ENCODE assay signal across 9 cellular contexts in the genomic region with DNA sequence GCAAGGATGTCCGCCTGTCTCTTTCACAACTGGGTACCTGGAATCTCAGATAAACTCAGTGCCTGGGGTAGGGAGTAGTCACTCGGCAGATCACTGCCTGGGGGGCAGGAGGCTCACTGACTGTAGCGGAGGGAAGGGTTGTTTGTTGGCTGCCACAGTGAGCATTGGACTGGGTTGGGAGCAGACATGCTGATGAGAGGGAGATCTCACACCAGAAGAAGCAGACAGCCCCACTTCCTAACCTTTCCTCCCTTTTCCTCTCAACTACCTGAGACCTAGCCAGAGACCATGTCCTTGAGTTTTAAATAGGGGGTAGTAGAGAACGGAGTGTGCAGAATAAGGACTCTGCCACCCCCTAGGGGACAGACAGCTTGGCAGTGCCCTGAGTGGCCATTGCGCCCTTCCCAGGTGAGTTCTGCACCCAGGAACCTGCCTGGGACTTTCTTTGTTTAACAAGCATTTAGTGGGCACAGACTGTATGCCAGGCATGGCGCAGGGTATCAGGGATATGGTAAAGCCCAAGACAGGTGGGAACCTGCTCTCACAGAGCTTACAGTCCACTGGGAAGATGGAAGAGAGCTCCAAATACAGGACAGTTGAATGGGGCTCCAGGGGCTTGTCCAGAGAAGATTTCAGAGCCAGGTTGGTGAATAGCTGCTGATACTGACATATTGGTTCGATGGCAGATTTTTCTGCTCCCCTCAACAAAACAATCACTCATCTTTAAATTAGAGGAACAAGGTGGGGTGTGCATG.
DNase-seq lines count a peak whose midpoint lies in the region; ATAC-seq and TF ChIP-seq lines count a peak whose summit lies in the region.
"Had no signal": no experiment of that assay in that cellular context is flagged by ENCODE, and none has a peak within 500 bp of the region (broad histone marks: within the 10 kb centered on the region; RNA-seq: fewer than 3 reads in every experiment).

No MANE protein-coding gene starts in this region.

- TF ChIP-seq CTCF in brain (conservative IDR thresholded peaks at IDR 0.05): peak; percentile 49 to 67
- peak; percentile 44 for TF ChIP-seq CTCF in thoracic aorta (IDR thresholded peaks at IDR 0.05)

- ATAC-seq in left lobe of liver (peak; percentile 53), thoracic aorta (ENCODE audit: insufficient number of reproducible peaks, low FRiP score, low read depth) (no peak), GM21825 (IDR thresholded peaks at IDR 0.05; ENCODE audit: unreplicated experiment) (no peak), HG03432 (IDR thresholded peaks at IDR 0.05; ENCODE audit: unreplicated experiment) (no peak)

- H3K9me3 ChIP-seq in thoracic aorta: no peaks in the 10 kb centered on the region
- H3K9me3 ChIP-seq: SJSA1 had no signal

- H3K27me3 ChIP-seq in thoracic aorta (replicated peaks; ENCODE audit: insufficient read depth): no peaks in the 10 kb centered on the region
- H3K27me3 ChIP-seq: SJSA1 had no signal

- H3K27ac Mint-ChIP-seq in brain: peak overlapping the region; percentile 29 to 90 (median 43)

- H3K4me1 Mint-ChIP-seq in brain: peaks cover 71% of the 10 kb centered on the region

- H3K36me3 Mint-ChIP-seq in brain: no peaks in the 10 kb centered on the region

- peaks cover 1% of the 10 kb centered on the region for H3K27me3 Mint-ChIP-seq in brain

- H3K27ac ChIP-seq in thoracic aorta: peak overlapping the region; percentile 95 to 96
- H3K27ac ChIP-seq: SJSA1 had no signal

- H3K4me1 ChIP-seq in thoracic aorta (ENCODE audit: control insufficient read depth in 1 of 2, low read depth in 2 of 2): peaks cover 87 to 92% of the 10 kb centered on the region in 2 donors
- H3K4me1 ChIP-seq: SJSA1 had no signal

- peak overlapping the region; percentile 60 for H3K4me3 ChIP-seq in thoracic aorta
- H3K4me3 ChIP-seq: SJSA1 had no signal

- DNase-seq in DMS79 treated with DMSO at 0.1 percent for 48 hours (lab: John Stamatoyannopoulos, UW) (peak; percentile 53), NCI-H1417 treated with DMSO at 0.1 percent for 48 hours (lab: John Stamatoyannopoulos, UW) (peak; percentile 39), left lobe of liver (ENCODE audit: low spot score) (peak; percentile 65), thoracic aorta (ENCODE audit: low spot score) (no peak)
- no peak for DNase-seq in activated effector memory CD4-positive, alpha-beta T cell treated with Interleukin-2 at 50 U/mL for 16 hours

- H3K4me3 Mint-ChIP-seq in brain: no peak overlapping the region

- peaks cover 0 to 4% (median 3%) of the 10 kb centered on the region in 5 experiments for H3K9me3 Mint-ChIP-seq in brain

- peaks cover 25% of the 10 kb centered on the region for H3K36me3 ChIP-seq in thoracic aorta
- H3K36me3 ChIP-seq: SJSA1 had no signal

Comparison
In these comparisons a context has a peak if more than half of its experiments do, and no peak if none do; other contexts are left out.
1. DNase-seq: peak in DMS79 treated with DMSO at 0.1 percent for 48 hours (single experiment), NCI-H1417 treated with DMSO at 0.1 percent for 48 hours (single experiment) and left lobe of liver (single experiment); none in thoracic aorta (single experiment) and activated effector memory CD4-positive, alpha-beta T cell treated with Interleukin-2 at 50 U/mL for 16 hours (single experiment).